1 cellular context compared by ENCODE assay signal in the genomic region with DNA sequence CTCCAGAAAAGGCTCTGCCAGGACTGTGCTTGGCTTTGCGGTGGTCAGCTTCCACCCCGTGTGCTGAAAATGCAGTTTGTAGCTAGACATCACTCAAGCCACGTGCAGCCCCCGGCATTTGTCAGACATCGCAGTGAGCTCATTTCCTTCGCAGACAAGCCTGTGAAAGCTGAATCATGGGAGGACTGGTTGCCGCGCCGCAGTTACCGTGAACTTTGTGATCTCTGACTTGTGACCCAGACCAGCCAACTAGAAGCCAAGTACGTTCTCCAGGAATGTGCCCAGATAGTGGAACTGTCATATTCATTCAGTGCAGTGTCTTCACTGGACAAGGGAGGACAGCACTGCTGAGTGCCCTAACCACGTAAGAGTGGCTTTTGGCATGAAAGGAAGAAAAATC.
TF ChIP-seq lines count a peak whose summit lies in the region.

No MANE protein-coding gene starts in this region.

TF ChIP-seq in IMR-90, 13 proteins besides CTCF, POLR2A, EP300 and RAD21 (continued from another document):
- peak; percentile 88 for TF ChIP-seq MXI1 (IDR thresholded peaks at IDR 0.05; ENCODE audit: borderline replicate concordance, low read depth, low read length)
- peak; percentile 68; the same call in 1 of the 2 replicates for TF ChIP-seq NFE2L2 (IDR thresholded peaks at IDR 0.05; ENCODE audit: low read depth, low read length)
